1 cellular context compared by ENCODE assay signal in the genomic region with DNA sequence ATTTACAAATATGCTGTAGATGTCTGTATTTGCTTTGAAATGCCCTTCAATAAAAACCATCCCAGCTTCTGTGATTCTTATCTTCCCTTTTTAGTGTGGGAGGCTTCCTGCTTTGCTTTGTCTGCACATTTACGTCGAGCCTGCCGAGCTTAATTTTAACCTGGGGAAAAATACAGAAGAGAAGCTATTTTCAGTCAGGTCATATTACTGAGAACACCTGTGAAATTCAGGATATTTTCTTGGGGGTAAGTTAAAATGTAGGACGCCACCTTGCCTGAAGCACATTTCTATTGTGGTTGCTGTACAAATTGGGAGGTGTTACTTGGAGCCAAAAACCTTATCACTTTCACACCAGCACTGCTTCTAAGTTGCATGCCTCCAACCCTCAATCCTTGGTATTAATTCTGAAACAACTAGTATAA.
TF ChIP-seq lines count a peak whose summit lies in the region.

No MANE protein-coding gene starts in this region.

TF ChIP-seq in K562, 482 proteins besides CTCF, POLR2A, EP300 and RAD21 (continues in another document):
- no peak for TF ChIP-seq HLTF (IDR thresholded peaks at IDR 0.05)
- TF ChIP-seq, protein P1, sequence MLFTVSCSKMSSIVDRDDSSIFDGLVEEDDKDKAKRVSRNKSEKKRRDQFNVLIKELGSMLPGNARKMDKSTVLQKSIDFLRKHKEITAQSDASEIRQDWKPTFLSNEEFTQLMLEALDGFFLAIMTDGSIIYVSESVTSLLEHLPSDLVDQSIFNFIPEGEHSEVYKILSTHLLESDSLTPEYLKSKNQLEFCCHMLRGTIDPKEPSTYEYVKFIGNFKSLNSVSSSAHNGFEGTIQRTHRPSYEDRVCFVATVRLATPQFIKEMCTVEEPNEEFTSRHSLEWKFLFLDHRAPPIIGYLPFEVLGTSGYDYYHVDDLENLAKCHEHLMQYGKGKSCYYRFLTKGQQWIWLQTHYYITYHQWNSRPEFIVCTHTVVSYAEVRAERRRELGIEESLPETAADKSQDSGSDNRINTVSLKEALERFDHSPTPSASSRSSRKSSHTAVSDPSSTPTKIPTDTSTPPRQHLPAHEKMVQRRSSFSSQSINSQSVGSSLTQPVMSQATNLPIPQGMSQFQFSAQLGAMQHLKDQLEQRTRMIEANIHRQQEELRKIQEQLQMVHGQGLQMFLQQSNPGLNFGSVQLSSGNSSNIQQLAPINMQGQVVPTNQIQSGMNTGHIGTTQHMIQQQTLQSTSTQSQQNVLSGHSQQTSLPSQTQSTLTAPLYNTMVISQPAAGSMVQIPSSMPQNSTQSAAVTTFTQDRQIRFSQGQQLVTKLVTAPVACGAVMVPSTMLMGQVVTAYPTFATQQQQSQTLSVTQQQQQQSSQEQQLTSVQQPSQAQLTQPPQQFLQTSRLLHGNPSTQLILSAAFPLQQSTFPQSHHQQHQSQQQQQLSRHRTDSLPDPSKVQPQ (CRISPR knock-in tag; IDR thresholded peaks at IDR 0.05; ENCODE audit: borderline replicate concordance) = no peak
- no peak; the same call in 1 of the 2 replicates for TF ChIP-seq MAFG (tag; conservative IDR thresholded peaks at IDR 0.05)
- peak; percentile 82 for TF ChIP-seq ARID1B (IDR thresholded peaks at IDR 0.05)
- TF ChIP-seq, protein P2, sequence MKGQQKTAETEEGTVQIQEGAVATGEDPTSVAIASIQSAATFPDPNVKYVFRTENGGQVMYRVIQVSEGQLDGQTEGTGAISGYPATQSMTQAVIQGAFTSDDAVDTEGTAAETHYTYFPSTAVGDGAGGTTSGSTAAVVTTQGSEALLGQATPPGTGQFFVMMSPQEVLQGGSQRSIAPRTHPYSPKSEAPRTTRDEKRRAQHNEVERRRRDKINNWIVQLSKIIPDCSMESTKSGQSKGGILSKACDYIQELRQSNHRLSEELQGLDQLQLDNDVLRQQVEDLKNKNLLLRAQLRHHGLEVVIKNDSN (CRISPR knock-in tag; IDR thresholded peaks at IDR 0.05) = no peak
- TF ChIP-seq KDM1A (IDR thresholded peaks at IDR 0.05) = peak; percentile 61 to 68; a peak in 3 of 4 replicates
- TF ChIP-seq ELF4 (CRISPR knock-in tag; IDR thresholded peaks at IDR 0.05) = no peak
- TF ChIP-seq, protein P3, sequence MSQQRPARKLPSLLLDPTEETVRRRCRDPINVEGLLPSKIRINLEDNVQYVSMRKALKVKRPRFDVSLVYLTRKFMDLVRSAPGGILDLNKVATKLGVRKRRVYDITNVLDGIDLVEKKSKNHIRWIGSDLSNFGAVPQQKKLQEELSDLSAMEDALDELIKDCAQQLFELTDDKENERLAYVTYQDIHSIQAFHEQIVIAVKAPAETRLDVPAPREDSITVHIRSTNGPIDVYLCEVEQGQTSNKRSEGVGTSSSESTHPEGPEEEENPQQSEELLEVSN (IDR thresholded peaks at IDR 0.05; ENCODE audit: borderline replicate concordance in 1 of 2, extremely low read depth in 1 of 2, insufficient read depth in 1 of 2, insufficient read length in 1 of 2, low read depth in 1 of 2, low read length in 1 of 2, poor library complexity in 1 of 2, severe bottlenecking in 1 of 2) = peak in 1 of 2 experiments; percentile 31
- 0 out of 2 replicates have a peak, but pooled peaks have one; percentile 31 for TF ChIP-seq C11orf30 (IDR thresholded peaks at IDR 0.05; ENCODE audit: low read depth)
- TF ChIP-seq CXXC5 (CRISPR knock-in tag; IDR thresholded peaks at IDR 0.05) = 0 out of 2 replicates have a peak, but pooled peaks have one; percentile 42
- TF ChIP-seq SMARCA5 (IDR thresholded peaks at IDR 0.05) = no peak
- TF ChIP-seq, protein P4, sequence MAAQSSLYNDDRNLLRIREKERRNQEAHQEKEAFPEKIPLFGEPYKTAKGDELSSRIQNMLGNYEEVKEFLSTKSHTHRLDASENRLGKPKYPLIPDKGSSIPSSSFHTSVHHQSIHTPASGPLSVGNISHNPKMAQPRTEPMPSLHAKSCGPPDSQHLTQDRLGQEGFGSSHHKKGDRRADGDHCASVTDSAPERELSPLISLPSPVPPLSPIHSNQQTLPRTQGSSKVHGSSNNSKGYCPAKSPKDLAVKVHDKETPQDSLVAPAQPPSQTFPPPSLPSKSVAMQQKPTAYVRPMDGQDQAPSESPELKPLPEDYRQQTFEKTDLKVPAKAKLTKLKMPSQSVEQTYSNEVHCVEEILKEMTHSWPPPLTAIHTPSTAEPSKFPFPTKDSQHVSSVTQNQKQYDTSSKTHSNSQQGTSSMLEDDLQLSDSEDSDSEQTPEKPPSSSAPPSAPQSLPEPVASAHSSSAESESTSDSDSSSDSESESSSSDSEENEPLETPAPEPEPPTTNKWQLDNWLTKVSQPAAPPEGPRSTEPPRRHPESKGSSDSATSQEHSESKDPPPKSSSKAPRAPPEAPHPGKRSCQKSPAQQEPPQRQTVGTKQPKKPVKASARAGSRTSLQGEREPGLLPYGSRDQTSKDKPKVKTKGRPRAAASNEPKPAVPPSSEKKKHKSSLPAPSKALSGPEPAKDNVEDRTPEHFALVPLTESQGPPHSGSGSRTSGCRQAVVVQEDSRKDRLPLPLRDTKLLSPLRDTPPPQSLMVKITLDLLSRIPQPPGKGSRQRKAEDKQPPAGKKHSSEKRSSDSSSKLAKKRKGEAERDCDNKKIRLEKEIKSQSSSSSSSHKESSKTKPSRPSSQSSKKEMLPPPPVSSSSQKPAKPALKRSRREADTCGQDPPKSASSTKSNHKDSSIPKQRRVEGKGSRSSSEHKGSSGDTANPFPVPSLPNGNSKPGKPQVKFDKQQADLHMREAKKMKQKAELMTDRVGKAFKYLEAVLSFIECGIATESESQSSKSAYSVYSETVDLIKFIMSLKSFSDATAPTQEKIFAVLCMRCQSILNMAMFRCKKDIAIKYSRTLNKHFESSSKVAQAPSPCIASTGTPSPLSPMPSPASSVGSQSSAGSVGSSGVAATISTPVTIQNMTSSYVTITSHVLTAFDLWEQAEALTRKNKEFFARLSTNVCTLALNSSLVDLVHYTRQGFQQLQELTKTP (IDR thresholded peaks at IDR 0.05; ENCODE audit: low read depth in 1 of 2, partially characterized antibody in 2 of 2) = peak in 1 of 2 experiments; percentile 47
- no peak for TF ChIP-seq ATF1 (CRISPR knock-in tag; IDR thresholded peaks at IDR 0.05)
- TF ChIP-seq ATF1 (tag; IDR thresholded peaks at IDR 0.05) = 0 out of 2 replicates have a peak, but pooled peaks have one; percentile 34
- TF ChIP-seq HDAC2 (IDR thresholded peaks at IDR 0.05) = 0 out of 2 replicates have a peak, but pooled peaks have one; percentile 58
- peak; percentile 41; the same call in 1 of the 2 replicates for TF ChIP-seq CBFA2T2 (conservative IDR thresholded peaks at IDR 0.05)
- TF ChIP-seq EP400 (IDR thresholded peaks at IDR 0.05) = peak; percentile 13; the same call in 1 of the 2 replicates
- TF ChIP-seq NCOR1 (IDR thresholded peaks at IDR 0.05) = peak; percentile 47; the same call in 1 of the 2 replicates
- TF ChIP-seq HDAC3 (IDR thresholded peaks at IDR 0.05; ENCODE audit: borderline replicate concordance, partially characterized antibody) = peak; percentile 38
- TF ChIP-seq, protein P5, sequence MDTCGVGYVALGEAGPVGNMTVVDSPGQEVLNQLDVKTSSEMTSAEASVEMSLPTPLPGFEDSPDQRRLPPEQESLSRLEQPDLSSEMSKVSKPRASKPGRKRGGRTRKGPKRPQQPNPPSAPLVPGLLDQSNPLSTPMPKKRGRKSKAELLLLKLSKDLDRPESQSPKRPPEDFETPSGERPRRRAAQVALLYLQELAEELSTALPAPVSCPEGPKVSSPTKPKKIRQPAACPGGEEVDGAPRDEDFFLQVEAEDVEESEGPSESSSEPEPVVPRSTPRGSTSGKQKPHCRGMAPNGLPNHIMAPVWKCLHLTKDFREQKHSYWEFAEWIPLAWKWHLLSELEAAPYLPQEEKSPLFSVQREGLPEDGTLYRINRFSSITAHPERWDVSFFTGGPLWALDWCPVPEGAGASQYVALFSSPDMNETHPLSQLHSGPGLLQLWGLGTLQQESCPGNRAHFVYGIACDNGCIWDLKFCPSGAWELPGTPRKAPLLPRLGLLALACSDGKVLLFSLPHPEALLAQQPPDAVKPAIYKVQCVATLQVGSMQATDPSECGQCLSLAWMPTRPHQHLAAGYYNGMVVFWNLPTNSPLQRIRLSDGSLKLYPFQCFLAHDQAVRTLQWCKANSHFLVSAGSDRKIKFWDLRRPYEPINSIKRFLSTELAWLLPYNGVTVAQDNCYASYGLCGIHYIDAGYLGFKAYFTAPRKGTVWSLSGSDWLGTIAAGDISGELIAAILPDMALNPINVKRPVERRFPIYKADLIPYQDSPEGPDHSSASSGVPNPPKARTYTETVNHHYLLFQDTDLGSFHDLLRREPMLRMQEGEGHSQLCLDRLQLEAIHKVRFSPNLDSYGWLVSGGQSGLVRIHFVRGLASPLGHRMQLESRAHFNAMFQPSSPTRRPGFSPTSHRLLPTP (IDR thresholded peaks at IDR 0.05; ENCODE audit: borderline replicate concordance, extremely low read depth, insufficient read length) = no peak
- peak; percentile 61 for TF ChIP-seq LEF1 (IDR thresholded peaks at IDR 0.05)
- peak; percentile 85 for TF ChIP-seq DPF2 (IDR thresholded peaks at IDR 0.05)
- 0 out of 2 replicates have a peak, but pooled peaks have one; percentile 17 for TF ChIP-seq ESRRA (IDR thresholded peaks at IDR 0.05; ENCODE audit: borderline replicate concordance, low read depth)
- TF ChIP-seq, protein P6, sequence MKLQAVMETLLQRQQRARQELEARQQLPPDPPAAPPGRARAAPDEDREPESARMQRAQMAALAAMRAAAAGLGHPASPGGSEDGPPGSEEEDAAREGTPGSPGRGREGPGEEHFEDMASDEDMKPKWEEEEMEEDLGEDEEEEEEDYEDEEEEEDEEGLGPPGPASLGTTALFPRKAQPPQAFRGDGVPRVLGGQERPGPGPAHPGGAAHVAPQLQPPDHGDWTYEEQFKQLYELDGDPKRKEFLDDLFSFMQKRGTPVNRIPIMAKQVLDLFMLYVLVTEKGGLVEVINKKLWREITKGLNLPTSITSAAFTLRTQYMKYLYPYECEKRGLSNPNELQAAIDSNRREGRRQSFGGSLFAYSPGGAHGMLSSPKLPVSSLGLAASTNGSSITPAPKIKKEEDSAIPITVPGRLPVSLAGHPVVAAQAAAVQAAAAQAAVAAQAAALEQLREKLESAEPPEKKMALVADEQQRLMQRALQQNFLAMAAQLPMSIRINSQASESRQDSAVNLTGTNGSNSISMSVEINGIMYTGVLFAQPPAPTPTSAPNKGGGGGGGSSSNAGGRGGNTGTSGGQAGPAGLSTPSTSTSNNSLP (IDR thresholded peaks at IDR 0.05; ENCODE audit: borderline replicate concordance, low read depth, low read length) = 0 out of 2 replicates have a peak, but pooled peaks have one; percentile 8
- TF ChIP-seq ZNF586 (CRISPR knock-in tag; conservative IDR thresholded peaks at IDR 0.05) = no peak
- TF ChIP-seq GATA2 (CRISPR knock-in tag; IDR thresholded peaks at IDR 0.05) = peak; percentile 70
- TF ChIP-seq, protein P7, sequence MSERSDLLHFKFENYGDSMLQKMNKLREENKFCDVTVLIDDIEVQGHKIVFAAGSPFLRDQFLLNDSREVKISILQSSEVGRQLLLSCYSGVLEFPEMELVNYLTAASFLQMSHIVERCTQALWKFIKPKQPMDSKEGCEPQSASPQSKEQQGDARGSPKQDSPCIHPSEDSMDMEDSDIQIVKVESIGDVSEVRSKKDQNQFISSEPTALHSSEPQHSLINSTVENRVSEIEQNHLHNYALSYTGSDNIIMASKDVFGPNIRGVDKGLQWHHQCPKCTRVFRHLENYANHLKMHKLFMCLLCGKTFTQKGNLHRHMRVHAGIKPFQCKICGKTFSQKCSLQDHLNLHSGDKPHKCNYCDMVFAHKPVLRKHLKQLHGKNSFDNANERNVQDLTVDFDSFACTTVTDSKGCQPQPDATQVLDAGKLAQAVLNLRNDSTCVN (CRISPR knock-in tag; IDR thresholded peaks at IDR 0.05) = no peak
- 0 out of 2 replicates have a peak, but pooled peaks have one; percentile 26 for TF ChIP-seq NFIC (IDR thresholded peaks at IDR 0.05)
- TF ChIP-seq ZNF324 (CRISPR knock-in tag; IDR thresholded peaks at IDR 0.05) = no peak
- TF ChIP-seq RHOXF2B (CRISPR knock-in tag; conservative IDR thresholded peaks at IDR 0.05) = no peak
- TF ChIP-seq ELF1 (tag; IDR thresholded peaks at IDR 0.05) = 0 out of 2 replicates have a peak, but pooled peaks have one; percentile 37
- TF ChIP-seq, protein P8, sequence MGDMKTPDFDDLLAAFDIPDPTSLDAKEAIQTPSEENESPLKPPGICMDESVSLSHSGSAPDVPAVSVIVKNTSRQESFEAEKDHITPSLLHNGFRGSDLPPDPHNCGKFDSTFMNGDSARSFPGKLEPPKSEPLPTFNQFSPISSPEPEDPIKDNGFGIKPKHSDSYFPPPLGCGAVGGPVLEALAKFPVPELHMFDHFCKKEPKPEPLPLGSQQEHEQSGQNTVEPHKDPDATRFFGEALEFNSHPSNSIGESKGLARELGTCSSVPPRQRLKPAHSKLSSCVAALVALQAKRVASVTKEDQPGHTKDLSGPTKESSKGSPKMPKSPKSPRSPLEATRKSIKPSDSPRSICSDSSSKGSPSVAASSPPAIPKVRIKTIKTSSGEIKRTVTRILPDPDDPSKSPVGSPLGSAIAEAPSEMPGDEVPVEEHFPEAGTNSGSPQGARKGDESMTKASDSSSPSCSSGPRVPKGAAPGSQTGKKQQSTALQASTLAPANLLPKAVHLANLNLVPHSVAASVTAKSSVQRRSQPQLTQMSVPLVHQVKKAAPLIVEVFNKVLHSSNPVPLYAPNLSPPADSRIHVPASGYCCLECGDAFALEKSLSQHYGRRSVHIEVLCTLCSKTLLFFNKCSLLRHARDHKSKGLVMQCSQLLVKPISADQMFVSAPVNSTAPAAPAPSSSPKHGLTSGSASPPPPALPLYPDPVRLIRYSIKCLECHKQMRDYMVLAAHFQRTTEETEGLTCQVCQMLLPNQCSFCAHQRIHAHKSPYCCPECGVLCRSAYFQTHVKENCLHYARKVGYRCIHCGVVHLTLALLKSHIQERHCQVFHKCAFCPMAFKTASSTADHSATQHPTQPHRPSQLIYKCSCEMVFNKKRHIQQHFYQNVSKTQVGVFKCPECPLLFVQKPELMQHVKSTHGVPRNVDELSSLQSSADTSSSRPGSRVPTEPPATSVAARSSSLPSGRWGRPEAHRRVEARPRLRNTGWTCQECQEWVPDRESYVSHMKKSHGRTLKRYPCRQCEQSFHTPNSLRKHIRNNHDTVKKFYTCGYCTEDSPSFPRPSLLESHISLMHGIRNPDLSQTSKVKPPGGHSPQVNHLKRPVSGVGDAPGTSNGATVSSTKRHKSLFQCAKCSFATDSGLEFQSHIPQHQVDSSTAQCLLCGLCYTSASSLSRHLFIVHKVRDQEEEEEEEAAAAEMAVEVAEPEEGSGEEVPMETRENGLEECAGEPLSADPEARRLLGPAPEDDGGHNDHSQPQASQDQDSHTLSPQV (IDR thresholded peaks at IDR 0.05) = 0 out of 2 replicates have a peak, but pooled peaks have one; percentile 36
- TF ChIP-seq YBX1 (IDR thresholded peaks at IDR 0.05) = no peak
- TF ChIP-seq SOX6 (IDR thresholded peaks at IDR 0.05) = peak; percentile 81
- TF ChIP-seq RBM25 (IDR thresholded peaks at IDR 0.05; ENCODE audit: low read depth, low read length, severe bottlenecking) = no peak
- no peak for TF ChIP-seq THRAP3 (IDR thresholded peaks at IDR 0.05; ENCODE audit: borderline replicate concordance)
- peak; percentile 48 for TF ChIP-seq TCF3 (CRISPR knock-in tag; IDR thresholded peaks at IDR 0.05)
- no peak for TF ChIP-seq RBM14 (IDR thresholded peaks at IDR 0.05; ENCODE audit: borderline replicate concordance, insufficient read depth, low read depth, low read length)
- no peak for TF ChIP-seq IFI16 (CRISPR knock-in tag; IDR thresholded peaks at IDR 0.05)
- TF ChIP-seq CTBP1 (IDR thresholded peaks at IDR 0.05; ENCODE audit: borderline replicate concordance) = peak; percentile 50; the same call in 1 of the 2 replicates
